ENCODE assay signal across 9 cellular contexts in the genomic region with DNA sequence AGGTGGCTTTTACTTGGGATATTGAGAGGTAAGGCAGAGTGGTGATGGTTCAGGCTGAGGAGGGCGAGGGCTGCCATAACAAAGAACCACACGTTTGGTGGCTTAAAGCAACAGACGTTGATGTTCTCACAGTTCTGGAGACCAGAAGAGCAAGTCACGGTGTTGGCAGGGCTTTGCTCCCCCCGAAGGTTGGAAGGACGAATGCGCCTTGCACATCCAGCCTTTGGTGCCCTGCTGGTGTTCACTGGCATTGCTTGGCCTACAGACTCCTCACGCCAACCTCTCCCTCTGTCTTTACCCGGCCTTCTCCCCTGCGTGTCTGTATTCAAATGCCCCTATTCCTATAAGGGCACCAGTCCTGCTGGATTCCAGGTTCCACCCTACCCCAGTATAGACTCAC.
A peak's percentile ranks its signal among the peaks of the same experiment; 100 is the strongest.
DNase-seq lines count a peak whose midpoint lies in the region; ATAC-seq and TF ChIP-seq lines count a peak whose summit lies in the region.
"Had no signal": no experiment of that assay in that cellular context is flagged by ENCODE, and none has a peak within 500 bp of the region (broad histone marks: within the 10 kb centered on the region; RNA-seq: fewer than 3 reads in every experiment).

No MANE protein-coding gene starts in this region.

- peaks cover 4% of the 10 kb centered on the region for H3K27me3 Mint-ChIP-seq in brain
- H3K27me3 Mint-ChIP-seq in progenitor cell of endocrine pancreas = peaks cover 28% of the 10 kb centered on the region

- H3K4me3 Mint-ChIP-seq in brain (no peak overlapping the region), progenitor cell of endocrine pancreas (ENCODE audit: low read depth) (no peak overlapping the region)
- H3K4me3 Mint-ChIP-seq: CD8-positive, alpha-beta memory T cell had no signal

- H3K27ac Mint-ChIP-seq in brain (peak overlapping the region in 1 of 5 experiments; percentile 61), progenitor cell of endocrine pancreas (no peak overlapping the region)
- H3K27ac Mint-ChIP-seq: CD8-positive, alpha-beta memory T cell had no signal

- TF ChIP-seq CTCF in brain (conservative IDR thresholded peaks at IDR 0.05) = peak; percentile 45 to 63
- TF ChIP-seq CTCF in progenitor cell of endocrine pancreas (IDR thresholded peaks at IDR 0.05; ENCODE audit: unreplicated experiment) = peak; percentile 60

- DNase-seq in SKM-1 (lab: John Stamatoyannopoulos, UW; ENCODE audit: unreplicated experiment) = peak; percentile 5
- no peak for DNase-seq in SKM-1 treated with dmso at 0.1 percent for 144 hours (lab: John Stamatoyannopoulos, UW; ENCODE audit: unreplicated experiment)
- peak; percentile 19 for DNase-seq in NCI-H1092 treated with DMSO at 0.1 percent for 48 hours (lab: John Stamatoyannopoulos, UW)
- DNase-seq in progenitor cell of endocrine pancreas (ENCODE audit: low spot score, unreplicated experiment) = no peak
- no peak for DNase-seq in superior temporal gyrus (ENCODE audit: extremely low spot score)
- DNase-seq in activated gamma-delta T cell (lab: John Stamatoyannopoulos, UW) = no peak
- DNase-seq: CD8-positive, alpha-beta memory T cell had no signal

- H3K36me3 Mint-ChIP-seq in brain (no peaks in the 10 kb centered on the region), progenitor cell of endocrine pancreas (ENCODE audit: insufficient read depth) (no peaks in the 10 kb centered on the region)
- H3K36me3 Mint-ChIP-seq: CD8-positive, alpha-beta memory T cell had no signal

- H3K4me1 Mint-ChIP-seq in brain (peaks cover 35% of the 10 kb centered on the region), progenitor cell of endocrine pancreas (ENCODE audit: low read depth) (no peaks in the 10 kb centered on the region)
- H3K4me1 Mint-ChIP-seq: CD8-positive, alpha-beta memory T cell had no signal

- ATAC-seq in HG03108 (IDR thresholded peaks at IDR 0.05; ENCODE audit: unreplicated experiment) = no peak

- peaks cover 0 to 4% (median 0%) of the 10 kb centered on the region in 5 experiments for H3K9me3 Mint-ChIP-seq in brain
- no peaks in the 10 kb centered on the region for H3K9me3 Mint-ChIP-seq in progenitor cell of endocrine pancreas (ENCODE audit: low read depth)

Comparison
In these comparisons a context has a peak if more than half of its experiments do, and no peak if none do; other contexts are left out.
1. DNase-seq: peak in SKM-1 (single experiment) and NCI-H1092 treated with DMSO at 0.1 percent for 48 hours (single experiment); none in SKM-1 treated with dmso at 0.1 percent for 144 hours (single experiment), progenitor cell of endocrine pancreas (single experiment), superior temporal gyrus (single experiment) and activated gamma-delta T cell (single experiment).